In the genomic region with DNA sequence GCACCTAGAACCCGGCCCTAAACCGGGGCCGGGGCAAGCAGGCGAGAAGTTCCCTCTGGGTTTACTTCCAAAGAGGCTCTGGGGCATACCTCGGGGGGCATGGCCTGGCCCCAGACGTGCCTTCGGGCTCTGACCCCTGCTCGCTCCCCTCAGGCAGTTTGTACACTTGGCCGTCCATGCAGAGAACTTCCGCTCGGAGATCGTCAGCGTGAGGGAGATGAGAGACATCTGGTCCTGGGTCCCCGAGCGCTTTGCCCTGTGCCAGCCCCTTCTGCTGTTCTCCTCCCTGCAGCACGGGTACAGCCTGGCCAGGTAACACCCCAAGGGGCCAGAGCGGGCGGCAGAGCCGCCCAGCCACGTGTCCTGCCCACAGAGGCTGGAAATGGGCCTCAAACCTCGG, we compare ENCODE assay signal across 18 cellular contexts. TPM values are rescaled to one million over a fixed set of nuclear protein-coding genes. Genes with fewer than 3 reads are reported as not detected.
DNase-seq lines count a peak whose midpoint lies in the region; ATAC-seq and TF ChIP-seq lines count a peak whose summit lies in the region.
"Had no signal": no experiment of that assay in that cellular context is flagged by ENCODE, and none has a peak within 500 bp of the region (broad histone marks: within the 10 kb centered on the region; RNA-seq: fewer than 3 reads in every experiment).

No MANE protein-coding gene starts in this region.

- intact Hi-C loops in heart left ventricle (cut with DNase I) = loop anchor here in 7 of 10 donors (5.0 to 10.0 kb wide), 6 partner anchors 63 to 303 kb away; a partner anchor contains a TSS
- intact Hi-C loops in Right ventricle myocardium superior (cut with DNase I) = no loop called here
- intact Hi-C loops in dendritic cell treated with granulocyte-macrophage colony-stimulating factor and Interleukin-4, amounts not matched to agents 40 ng/mL and 50 ng/mL, for 4 days (cut with micrococcal nuclease) = no loop called here
- intact Hi-C loops in lower lobe of right lung (cut with DNase I) = no loop called here
- intact Hi-C loops in upper lobe of right lung (cut with DNase I) = loop anchor here (10.0 kb wide), 1 partner anchor 163 kb away; no protein-coding TSS in a partner anchor

- 75 to 85% (median 80%) methylated on average over 10 to 21 of the region's 21 CpGs for WGBS in heart left ventricle, 4 donors

- H3K27me3 Mint-ChIP-seq in dendritic cell treated with granulocyte-macrophage colony-stimulating factor and Interleukin-4, amounts not matched to agents 40 ng/mL and 50 ng/mL, for 4 days = no peaks in the 10 kb centered on the region
- no peaks in the 10 kb centered on the region for H3K27me3 Mint-ChIP-seq in stimulated activated memory B cell treated with anti-CD40 and anti-IgM and Interleukin-4, amounts not matched to agents 10 μg/mL and 1 μg/mL and 100 μg/mL, for 72 hours

- DNase-seq in heart left ventricle (peak in 1 of 5 donors; percentile 58), Right ventricle myocardium superior (no peak), lower lobe of right lung (no peak), upper lobe of right lung (no peak), NCI-H187 treated with DMSO at 0.1 percent for 48 hours (lab: John Stamatoyannopoulos, UW) (no peak), midbrain (lab: John Stamatoyannopoulos, UW) (no peak)
- DNase-seq: Caco-2; DMS153; EL; H7; NCI-H1048; NCI-H146; NCI-H345; NCI-H69; NK-92 treated with Interleukin-12 subunit alpha and Interleukin-12 subunit beta, amount 100 ng/mL, for 24 hours had no signal

- H3K4me3 Mint-ChIP-seq in dendritic cell treated with granulocyte-macrophage colony-stimulating factor and Interleukin-4, amounts not matched to agents 40 ng/mL and 50 ng/mL, for 4 days = no peak overlapping the region
- no peak overlapping the region for H3K4me3 Mint-ChIP-seq in stimulated activated memory B cell treated with anti-CD40 and anti-IgM and Interleukin-4, amounts not matched to agents 10 μg/mL and 1 μg/mL and 100 μg/mL, for 72 hours

- H3K36me3 Mint-ChIP-seq in dendritic cell treated with granulocyte-macrophage colony-stimulating factor and Interleukin-4, amounts not matched to agents 40 ng/mL and 50 ng/mL, for 4 days (ENCODE audit: low read depth) = peaks cover 60% of the 10 kb centered on the region
- peaks cover 10% of the 10 kb centered on the region for H3K36me3 Mint-ChIP-seq in stimulated activated memory B cell treated with anti-CD40 and anti-IgM and Interleukin-4, amounts not matched to agents 10 μg/mL and 1 μg/mL and 100 μg/mL, for 72 hours

- H3K9me3 Mint-ChIP-seq in dendritic cell treated with granulocyte-macrophage colony-stimulating factor and Interleukin-4, amounts not matched to agents 40 ng/mL and 50 ng/mL, for 4 days = no peaks in the 10 kb centered on the region
- H3K9me3 Mint-ChIP-seq in stimulated activated memory B cell treated with anti-CD40 and anti-IgM and Interleukin-4, amounts not matched to agents 10 μg/mL and 1 μg/mL and 100 μg/mL, for 72 hours = no peaks in the 10 kb centered on the region

- H3K4me3 ChIP-seq in heart left ventricle (no peak overlapping the region), lower lobe of right lung (no peak overlapping the region), upper lobe of right lung (no peak overlapping the region)

- peaks cover 0 to 52% (median 40%) of the 10 kb centered on the region in 12 donors for H3K4me1 ChIP-seq in heart left ventricle
- peaks cover 65% of the 10 kb centered on the region for H3K4me1 ChIP-seq in lower lobe of right lung
- H3K4me1 ChIP-seq in upper lobe of right lung = peaks cover 37% of the 10 kb centered on the region

- TF ChIP-seq POLR2A in heart left ventricle (IDR thresholded peaks at IDR 0.05) = no peak

- H3K4me1 Mint-ChIP-seq in dendritic cell treated with granulocyte-macrophage colony-stimulating factor and Interleukin-4, amounts not matched to agents 40 ng/mL and 50 ng/mL, for 4 days (ENCODE audit: low read depth) = peaks cover 51% of the 10 kb centered on the region
- peaks cover 5% of the 10 kb centered on the region for H3K4me1 Mint-ChIP-seq in stimulated activated memory B cell treated with anti-CD40 and anti-IgM and Interleukin-4, amounts not matched to agents 10 μg/mL and 1 μg/mL and 100 μg/mL, for 72 hours

- H3K27ac Mint-ChIP-seq in dendritic cell treated with granulocyte-macrophage colony-stimulating factor and Interleukin-4, amounts not matched to agents 40 ng/mL and 50 ng/mL, for 4 days = peak overlapping the region; percentile 16
- H3K27ac Mint-ChIP-seq in stimulated activated memory B cell treated with anti-CD40 and anti-IgM and Interleukin-4, amounts not matched to agents 10 μg/mL and 1 μg/mL and 100 μg/mL, for 72 hours = no peak overlapping the region

- H3K27ac ChIP-seq in heart left ventricle = peak overlapping the region in 10 of 12 donors; percentile 22 to 63 (median 52)
- H3K27ac ChIP-seq in lower lobe of right lung = peak overlapping the region; percentile 32
- H3K27ac ChIP-seq in upper lobe of right lung = peak overlapping the region; percentile 32

- TF ChIP-seq CTCF in heart left ventricle (IDR thresholded peaks at IDR 0.05) (no peak), lower lobe of right lung (IDR thresholded peaks at IDR 0.05) (no peak), upper lobe of right lung (IDR thresholded peaks at IDR 0.05) (no peak)

- H3K27me3 ChIP-seq in heart left ventricle (no peaks in the 10 kb centered on the region), lower lobe of right lung (ENCODE audit: low read depth) (no peaks in the 10 kb centered on the region), upper lobe of right lung (no peaks in the 10 kb centered on the region)

- H3K9me3 ChIP-seq in heart left ventricle (no peaks in the 10 kb centered on the region), lower lobe of right lung (no peaks in the 10 kb centered on the region), upper lobe of right lung (no peaks in the 10 kb centered on the region)
- H3K9me3 ChIP-seq: Caco-2 had no signal

- H3K36me3 ChIP-seq in heart left ventricle (peaks cover 0 to 19% (median 3%) of the 10 kb centered on the region in 9 donors), lower lobe of right lung (peaks cover 34% of the 10 kb centered on the region), upper lobe of right lung (peaks cover 12% of the 10 kb centered on the region)

- ATAC-seq in heart left ventricle (no peak), Right ventricle myocardium superior (ENCODE audit: poor library complexity) (no peak), lower lobe of right lung (no peak), upper lobe of right lung (no peak)
- ATAC-seq in stimulated activated memory B cell treated with anti-CD40 and anti-IgM and Interleukin-4, amounts not matched to agents 10 μg/mL and 1 μg/mL and 100 μg/mL, for 72 hours = no peak

RNA-seq across cellular contexts. Expression of a gene that starts 15.7 kb away (rescaled TPM):
- 100 to 1,000 TPM in 7 of 9 donors, 10 to 100 TPM in 2; 61.6 to 209 (median 129) TPM for total RNA-seq in heart left ventricle
- 100 to 1,000 TPM; 132 to 232 TPM for polyA plus RNA-seq in heart left ventricle
- total RNA-seq in Right ventricle myocardium superior = 129 TPM
- 313 TPM for total RNA-seq in lower lobe of right lung
- total RNA-seq in upper lobe of right lung = 298 TPM

RNA-seq across cellular contexts. Expression of a gene that starts 22.1 kb away (rescaled TPM):
- total RNA-seq in heart left ventricle (10 to 100 TPM in 5 of 9 donors, 1 to 10 TPM in 4; 8.9 to 34.0 (median 11.8) TPM), Right ventricle myocardium superior (13.4 TPM), lower lobe of right lung (53.4 TPM), upper lobe of right lung (61.7 TPM)
- 10 to 100 TPM in 1 of 2 donors, 1 to 10 TPM in 1; 9.4 to 13.2 TPM for polyA plus RNA-seq in heart left ventricle

RNA-seq across cellular contexts. Expression of a gene that starts 23.2 kb away (rescaled TPM):
- 10 to 100 TPM in 8 of 9 donors, 1 to 10 TPM in 1; 8.9 to 19.2 (median 11.9) TPM for total RNA-seq in heart left ventricle
- 1 to 10 TPM; 4.0 to 6.7 TPM for polyA plus RNA-seq in heart left ventricle
- 11.8 TPM for total RNA-seq in Right ventricle myocardium superior
- 40.2 TPM for total RNA-seq in lower lobe of right lung
- total RNA-seq in upper lobe of right lung = 43.7 TPM

RNA-seq across cellular contexts. Expression of a gene that starts 27.0 kb away (rescaled TPM):
- total RNA-seq in heart left ventricle (under 1 TPM in 6 of 9 donors, not detected in 3; 0.09 to 0.50 (median 0.20) TPM), Right ventricle myocardium superior (0.19 TPM), lower lobe of right lung (0.24 TPM), upper lobe of right lung (not detected)
- polyA plus RNA-seq in heart left ventricle = not detected
- total RNA-seq: MCF 10A had no signal

RNA-seq across cellular contexts. Expression of a gene that starts 33.1 kb away (rescaled TPM):
- total RNA-seq in heart left ventricle (under 1 TPM in 1 of 9 donors, not detected in 8; 0.18 TPM), Right ventricle myocardium superior (not detected), lower lobe of right lung (1.4 TPM), upper lobe of right lung (1.4 TPM)
- under 1 TPM; 0.04 to 0.27 TPM for polyA plus RNA-seq in heart left ventricle
- total RNA-seq: H7, MCF 10A had no signal

Comparison
In these comparisons a context has a peak if more than half of its experiments do, and no peak if none do; other contexts are left out.
1. intact Hi-C loops: an anchor here in heart left ventricle (5.0 to 10.0 kb wide) and upper lobe of right lung (10.0 kb wide); none called in Right ventricle myocardium superior, dendritic cell treated with granulocyte-macrophage colony-stimulating factor and Interleukin-4, amounts not matched to agents 40 ng/mL and 50 ng/mL, for 4 days and lower lobe of right lung.